40 cellular contexts compared by ENCODE assay signal in the genomic region with DNA sequence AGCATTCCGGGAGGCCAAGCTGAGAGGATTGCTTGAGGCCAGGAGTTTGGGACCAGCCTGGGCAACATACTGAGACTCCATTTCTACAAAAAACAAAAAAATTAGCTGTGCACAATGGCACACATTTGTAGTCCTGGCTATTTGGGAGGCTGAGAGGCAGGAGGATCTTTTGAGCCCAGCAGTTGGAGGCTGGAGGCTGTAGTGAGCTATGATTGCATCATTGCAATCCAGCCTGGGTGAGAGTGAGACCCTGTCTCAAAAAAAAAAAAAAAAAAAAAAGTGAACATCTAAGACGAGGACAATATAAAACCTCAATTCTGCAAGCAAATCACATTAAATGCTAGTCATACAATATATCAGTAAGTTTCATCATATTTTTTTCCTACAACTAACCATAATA.
"Had no signal": no experiment of that assay in that cellular context is flagged by ENCODE, and none has a peak within 500 bp of the region (broad histone marks: within the 10 kb centered on the region; RNA-seq: fewer than 3 reads in every experiment).

No MANE protein-coding gene starts in this region.

- DNase-seq: activated effector memory CD4-positive, alpha-beta T cell treated with anti-CD3 and anti-CD28 coated beads, Interleukin-2, amount 50 U/mL, for 16 hours; activated effector memory CD4-positive, alpha-beta T cell treated with Interleukin-2 at 50 U/mL for 16 hours; activated gamma-delta T cell; activated gamma-delta T cell treated with Interleukin-2 at 50 U/mL for 16 hours; activated naive CD4-positive, alpha-beta T cell; activated naive CD4-positive, alpha-beta T cell treated with anti-CD3 and anti-CD28 coated beads for 36 hours; activated naive CD4-positive, alpha-beta T cell treated with anti-CD3 and anti-CD28 coated beads, Interleukin-2, amount 10 ng/mL, durations not matched to agents 7 days and 5 days; activated naive CD4-positive, alpha-beta T cell treated with anti-CD3 and anti-CD28 coated beads, Interleukin-2, amount 50 U/mL, for 16 hours; activated naive CD4-positive, alpha-beta T cell treated with Interleukin-2 at 50 U/mL for 16 hours; activated naive CD8-positive, alpha-beta T cell treated with anti-CD3 and anti-CD28 coated beads for 36 hours; activated naive CD8-positive, alpha-beta T cell treated with anti-CD3 and anti-CD28 coated beads, Interleukin-2, amount 10 ng/mL, durations not matched to agents 7 days and 5 days; activated naive CD8-positive, alpha-beta T cell treated with anti-CD3 and anti-CD28 coated beads, Interleukin-2, amount 50 U/mL, for 24 hours; activated T-cell treated with anti-CD3 and anti-CD28 coated beads, Interleukin-2, amount 50 U/mL, for 1 hour; activated T-cell treated with anti-CD3 and anti-CD28 coated beads, Interleukin-2, amount 50 U/mL, for 24 hours; activated T-cell treated with anti-CD3 and anti-CD28 coated beads, Interleukin-2, amount 50 U/mL, for 4 hours; activated T-cell treated with anti-CD3 and anti-CD28 coated beads, Interleukin-2, amount 50 U/mL, for 48 hours; activated T-cell treated with anti-CD3 and anti-CD28 coated beads, Interleukin-2, amount 50 U/mL, for 72 hours; adrenal gland; amniotic stem cell; amygdala; anterior cingulate cortex; aorta; body of pancreas; brain microvascular endothelial cell; caudate nucleus; central memory CD4-positive, alpha-beta T cell; cerebellar nuclear complex had no signal

- H3K9me3 ChIP-seq: adrenal gland, ascending aorta, body of pancreas, breast epithelium had no signal

- H3K9me3 Mint-ChIP-seq: activated naive CD4-positive, alpha-beta T cell treated with anti-CD3 and anti-CD28 coated beads for 36 hours; activated naive CD4-positive, alpha-beta T cell treated with anti-CD3 and anti-CD28 coated beads, Interleukin-2, amount 10 ng/mL, durations not matched to agents 7 days and 5 days; activated naive CD4-positive, alpha-beta T cell treated with anti-CD3 and anti-CD28 coated beads, Interleukin-2, amount 50 U/mL, for 24 hours; activated naive CD4-positive, alpha-beta T cell treated with anti-CD3 and anti-CD28 coated beads, Interleukin-2, amount 50 U/mL, for 72 hours; activated naive CD8-positive, alpha-beta T cell treated with anti-CD3 and anti-CD28 coated beads for 36 hours; activated naive CD8-positive, alpha-beta T cell treated with anti-CD3 and anti-CD28 coated beads, Interleukin-2, amount 10 ng/mL, durations not matched to agents 7 days and 5 days; activated naive CD8-positive, alpha-beta T cell treated with anti-CD3 and anti-CD28 coated beads, Interleukin-2, amount 50 U/mL, for 24 hours; activated T-cell treated with anti-CD3 and anti-CD28 coated beads, Interleukin-2, amount 50 U/mL, for 24 hours; activated T-cell treated with anti-CD3 and anti-CD28 coated beads, Interleukin-2, amount 50 U/mL, for 4 hours; activated T-cell treated with anti-CD3 and anti-CD28 coated beads, Interleukin-2, amount 50 U/mL, for 72 hours; activated T-helper 1 cell treated with anti-CD3 and anti-CD28 coated beads, Interleukin-12 subunit alpha, Interleukin-12 subunit beta, Interleukin-2, Interleukin-4 antibody, amounts not matched to agents 30 ng/mL and 10 ng/mL and 1 ng/mL, durations not matched to agents 14 hours and 24 hours and 36 hours; activated T-helper 17 cell treated with anti-CD3 and anti-CD28 coated beads, Interleukin-2, amount 50 U/mL, for 72 hours; activated T-helper 2 cell treated with anti-CD3 and anti-CD28 coated beads, Interferon-gamma antibody, Interleukin-2, Interleukin-4, amounts not matched to agents 10 μg/mL and 5 μg/mL and 100 μg/mL, durations not matched to agents 14 hours and 24 hours and 36 hours; central memory CD8-positive, alpha-beta T cell had no signal

- H3K27me3 Mint-ChIP-seq: activated naive CD4-positive, alpha-beta T cell treated with anti-CD3 and anti-CD28 coated beads, Interleukin-2, amount 10 ng/mL, durations not matched to agents 7 days and 5 days; activated naive CD4-positive, alpha-beta T cell treated with anti-CD3 and anti-CD28 coated beads, Interleukin-2, amount 50 U/mL, for 24 hours; activated naive CD8-positive, alpha-beta T cell; activated naive CD8-positive, alpha-beta T cell treated with anti-CD3 and anti-CD28 coated beads for 36 hours; activated naive CD8-positive, alpha-beta T cell treated with anti-CD3 and anti-CD28 coated beads, Interleukin-2, amount 10 ng/mL, durations not matched to agents 7 days and 5 days; activated naive CD8-positive, alpha-beta T cell treated with anti-CD3 and anti-CD28 coated beads, Interleukin-2, amount 50 U/mL, for 24 hours; activated T-cell treated with anti-CD3 and anti-CD28 coated beads, Interleukin-2, amount 50 U/mL, for 24 hours; activated T-helper 17 cell treated with anti-CD3 and anti-CD28 coated beads, Interleukin-2, amount 50 U/mL, for 72 hours; central memory CD8-positive, alpha-beta T cell had no signal

- H3K27ac ChIP-seq: adrenal gland, ascending aorta, body of pancreas, brain microvascular endothelial cell, breast epithelium, cardiac muscle cell had no signal

- FAIRE-seq: astrocyte, bronchial epithelial cell had no signal

- ATAC-seq: activated naive CD4-positive, alpha-beta T cell treated with anti-CD3 and anti-CD28 coated beads, Interleukin-2, amount 50 U/mL, for 72 hours; activated naive CD8-positive, alpha-beta T cell treated with anti-CD3 and anti-CD28 coated beads, Interleukin-2, amount 50 U/mL, for 24 hours; activated T-cell treated with anti-CD3 and anti-CD28 coated beads, Interleukin-2, amount 50 U/mL, for 4 hours; activated T-cell treated with anti-CD3 and anti-CD28 coated beads, Interleukin-2, amount 50 U/mL, for 72 hours; activated T-helper 17 cell treated with anti-CD3 and anti-CD28 coated beads, Interleukin-2, amount 50 U/mL, for 72 hours; body of pancreas had no signal

- H3K36me3 Mint-ChIP-seq: activated naive CD4-positive, alpha-beta T cell treated with anti-CD3 and anti-CD28 coated beads, Interleukin-2, amount 50 U/mL, for 24 hours; activated naive CD8-positive, alpha-beta T cell; activated naive CD8-positive, alpha-beta T cell treated with anti-CD3 and anti-CD28 coated beads for 36 hours had no signal

- H3K36me3 ChIP-seq: adrenal gland, ascending aorta, brain microvascular endothelial cell, breast epithelium, cardiac muscle cell had no signal

- H3K4me3 ChIP-seq: adrenal gland, ascending aorta, body of pancreas, breast epithelium, cardiac muscle cell had no signal

- H3K4me3 Mint-ChIP-seq: activated naive CD4-positive, alpha-beta T cell treated with anti-CD3 and anti-CD28 coated beads for 36 hours; activated naive CD4-positive, alpha-beta T cell treated with anti-CD3 and anti-CD28 coated beads, Interleukin-2, amount 10 ng/mL, durations not matched to agents 7 days and 5 days; activated naive CD4-positive, alpha-beta T cell treated with anti-CD3 and anti-CD28 coated beads, Interleukin-2, amount 50 U/mL, for 24 hours; activated naive CD8-positive, alpha-beta T cell; activated naive CD8-positive, alpha-beta T cell treated with anti-CD3 and anti-CD28 coated beads for 36 hours; activated naive CD8-positive, alpha-beta T cell treated with anti-CD3 and anti-CD28 coated beads, Interleukin-2, amount 10 ng/mL, durations not matched to agents 7 days and 5 days; activated naive CD8-positive, alpha-beta T cell treated with anti-CD3 and anti-CD28 coated beads, Interleukin-2, amount 50 U/mL, for 24 hours; activated T-cell treated with anti-CD3 and anti-CD28 coated beads, Interleukin-2, amount 50 U/mL, for 24 hours; activated T-cell treated with anti-CD3 and anti-CD28 coated beads, Interleukin-2, amount 50 U/mL, for 4 hours; activated T-cell treated with anti-CD3 and anti-CD28 coated beads, Interleukin-2, amount 50 U/mL, for 72 hours; activated T-helper 1 cell treated with anti-CD3 and anti-CD28 coated beads, Interleukin-12 subunit alpha, Interleukin-12 subunit beta, Interleukin-2, Interleukin-4 antibody, amounts not matched to agents 30 ng/mL and 10 ng/mL and 1 ng/mL, durations not matched to agents 14 hours and 24 hours and 36 hours; activated T-helper 17 cell treated with anti-CD3 and anti-CD28 coated beads, Interleukin-2, amount 50 U/mL, for 72 hours; brain; central memory CD8-positive, alpha-beta T cell had no signal

- H3K27ac Mint-ChIP-seq: activated naive CD4-positive, alpha-beta T cell treated with anti-CD3 and anti-CD28 coated beads for 36 hours; activated naive CD4-positive, alpha-beta T cell treated with anti-CD3 and anti-CD28 coated beads, Interleukin-2, amount 10 ng/mL, durations not matched to agents 7 days and 5 days; activated naive CD4-positive, alpha-beta T cell treated with anti-CD3 and anti-CD28 coated beads, Interleukin-2, amount 50 U/mL, for 24 hours; activated naive CD4-positive, alpha-beta T cell treated with anti-CD3 and anti-CD28 coated beads, Interleukin-2, amount 50 U/mL, for 72 hours; activated naive CD8-positive, alpha-beta T cell; activated naive CD8-positive, alpha-beta T cell treated with anti-CD3 and anti-CD28 coated beads for 36 hours; activated naive CD8-positive, alpha-beta T cell treated with anti-CD3 and anti-CD28 coated beads, Interleukin-2, amount 10 ng/mL, durations not matched to agents 7 days and 5 days; activated naive CD8-positive, alpha-beta T cell treated with anti-CD3 and anti-CD28 coated beads, Interleukin-2, amount 50 U/mL, for 24 hours; activated T-cell treated with anti-CD3 and anti-CD28 coated beads, Interleukin-2, amount 50 U/mL, for 24 hours; activated T-cell treated with anti-CD3 and anti-CD28 coated beads, Interleukin-2, amount 50 U/mL, for 72 hours; activated T-helper 1 cell treated with anti-CD3 and anti-CD28 coated beads, Interleukin-12 subunit alpha, Interleukin-12 subunit beta, Interleukin-2, Interleukin-4 antibody, amounts not matched to agents 30 ng/mL and 10 ng/mL and 1 ng/mL, durations not matched to agents 14 hours and 24 hours and 36 hours; activated T-helper 17 cell treated with anti-CD3 and anti-CD28 coated beads, Interleukin-2, amount 50 U/mL, for 72 hours; activated T-helper 2 cell treated with anti-CD3 and anti-CD28 coated beads, Interferon-gamma antibody, Interleukin-2, Interleukin-4, amounts not matched to agents 10 μg/mL and 5 μg/mL and 100 μg/mL, durations not matched to agents 14 hours and 24 hours and 36 hours; brain had no signal

- H3K27me3 ChIP-seq: adrenal gland, ascending aorta, body of pancreas, brain microvascular endothelial cell, breast epithelium, cardiac muscle cell had no signal
